Comparison of ENCODE assay signal across 8 cellular contexts in the genomic region with DNA sequence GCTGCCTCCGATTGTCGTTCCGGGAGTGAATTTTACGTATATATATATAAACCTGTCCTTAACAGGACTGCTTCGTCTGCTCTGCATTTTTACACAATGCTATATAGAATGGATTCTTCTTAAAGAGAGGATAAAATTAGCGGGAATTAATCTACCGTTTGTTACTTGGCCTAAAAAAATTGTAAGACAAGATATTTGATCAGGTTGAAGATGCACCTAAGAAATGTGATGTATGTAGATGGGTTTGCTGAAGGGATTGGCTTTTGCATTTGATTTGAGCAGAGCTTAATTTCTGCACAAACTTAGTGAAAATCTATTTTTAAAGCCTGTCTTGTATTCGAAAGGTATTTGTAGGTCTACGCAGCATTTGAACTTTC. TPM values are rescaled to one million over a fixed set of nuclear protein-coding genes. Genes with fewer than 3 reads are reported as not detected.
A peak's percentile ranks its signal among the peaks of the same experiment; 100 is the strongest.
DNase-seq lines count a peak whose midpoint lies in the region; ATAC-seq and FAIRE-seq lines count a peak whose summit lies in the region.

No MANE protein-coding gene starts in this region.

- peaks cover 68% of the 10 kb centered on the region for H3K4me1 Mint-ChIP-seq in activated naive CD4-positive, alpha-beta T cell treated with anti-CD3 and anti-CD28 coated beads, Interleukin-2, amount 50 U/mL, for 24 hours
- peaks cover 71% of the 10 kb centered on the region for H3K4me1 Mint-ChIP-seq in activated naive CD8-positive, alpha-beta T cell treated with anti-CD3 and anti-CD28 coated beads, Interleukin-2, amount 50 U/mL, for 24 hours

- H3K27ac ChIP-seq in temporal lobe (ENCODE audit: low read depth, low read length), result peak overlapping the region; percentile 97

- peak overlapping the region; percentile 96 for H3K27ac Mint-ChIP-seq in activated naive CD4-positive, alpha-beta T cell treated with anti-CD3 and anti-CD28 coated beads, Interleukin-2, amount 50 U/mL, for 24 hours
- H3K27ac Mint-ChIP-seq in activated naive CD8-positive, alpha-beta T cell treated with anti-CD3 and anti-CD28 coated beads, Interleukin-2, amount 50 U/mL, for 24 hours, result peak overlapping the region; percentile 95

- no peaks in the 10 kb centered on the region for H3K9me3 Mint-ChIP-seq in activated naive CD4-positive, alpha-beta T cell treated with anti-CD3 and anti-CD28 coated beads, Interleukin-2, amount 50 U/mL, for 24 hours
- no peaks in the 10 kb centered on the region for H3K9me3 Mint-ChIP-seq in activated naive CD8-positive, alpha-beta T cell treated with anti-CD3 and anti-CD28 coated beads, Interleukin-2, amount 50 U/mL, for 24 hours

- ATAC-seq in activated naive CD8-positive, alpha-beta T cell treated with anti-CD3 and anti-CD28 coated beads, Interleukin-2, amount 50 U/mL, for 24 hours, result no peak
- ATAC-seq in HG02763 (IDR thresholded peaks at IDR 0.05; ENCODE audit: unreplicated experiment), result no peak

- peak overlapping the region; percentile 99 for H3K4me3 Mint-ChIP-seq in activated naive CD4-positive, alpha-beta T cell treated with anti-CD3 and anti-CD28 coated beads, Interleukin-2, amount 50 U/mL, for 24 hours
- peak overlapping the region; percentile 96 for H3K4me3 Mint-ChIP-seq in activated naive CD8-positive, alpha-beta T cell treated with anti-CD3 and anti-CD28 coated beads, Interleukin-2, amount 50 U/mL, for 24 hours

- H3K36me3 Mint-ChIP-seq in activated naive CD4-positive, alpha-beta T cell treated with anti-CD3 and anti-CD28 coated beads, Interleukin-2, amount 50 U/mL, for 24 hours, result peaks cover 8% of the 10 kb centered on the region
- H3K36me3 Mint-ChIP-seq in activated naive CD8-positive, alpha-beta T cell treated with anti-CD3 and anti-CD28 coated beads, Interleukin-2, amount 50 U/mL, for 24 hours (ENCODE audit: low read depth), result peaks cover 33% of the 10 kb centered on the region

- FAIRE-seq in urothelium cell line (lab: Jason Lieb, UNC), result no peak

- no peak for DNase-seq in activated naive CD4-positive, alpha-beta T cell treated with Interleukin-2 at 50 U/mL for 16 hours
- DNase-seq in activated naive CD8-positive, alpha-beta T cell treated with anti-CD3 and anti-CD28 coated beads, Interleukin-2, amount 50 U/mL, for 24 hours, result no peak
- DNase-seq in kidney tubule cell (ENCODE audit: low spot score), result peak; percentile 20
- no peak for DNase-seq in putamen (ENCODE audit: low spot score)
- no peak for DNase-seq in urothelium cell line (ENCODE audit: low spot score)

- H3K27me3 Mint-ChIP-seq in activated naive CD4-positive, alpha-beta T cell treated with anti-CD3 and anti-CD28 coated beads, Interleukin-2, amount 50 U/mL, for 24 hours, result no peaks in the 10 kb centered on the region
- no peaks in the 10 kb centered on the region for H3K27me3 Mint-ChIP-seq in activated naive CD8-positive, alpha-beta T cell treated with anti-CD3 and anti-CD28 coated beads, Interleukin-2, amount 50 U/mL, for 24 hours

RNA-seq across cellular contexts. Expression of a gene that starts 1.0 kb away (rescaled TPM):
- 228 TPM for total RNA-seq in temporal lobe

RNA-seq across cellular contexts. Expression of a gene that starts 58.0 kb away (rescaled TPM):
- total RNA-seq in temporal lobe, result 1.5 TPM
